Comparison of ENCODE assay signal across 8 cellular contexts in genomic region chr13:36997716-36998427, GRCh38. TPM values are rescaled to one million over a fixed set of nuclear protein-coding genes. Genes with fewer than 3 reads are reported as not detected.
A peak's percentile ranks its signal among the peaks of the same experiment; 100 is the strongest.
DNase-seq lines count a peak whose midpoint lies in the region; ATAC-seq and TF ChIP-seq lines count a peak whose summit lies in the region.

No MANE protein-coding gene starts in this region.

- TF ChIP-seq POLR2A in sigmoid colon (IDR thresholded peaks at IDR 0.05) (peak in 1 of 2 donors; percentile 15), thyroid gland (IDR thresholded peaks at IDR 0.05) (no peak), adrenal gland (IDR thresholded peaks at IDR 0.05) (no peak)

- no peak for ATAC-seq in T-cell (replicated peaks in 1 of 4)
- ATAC-seq in GM18517 (IDR thresholded peaks at IDR 0.05; ENCODE audit: unreplicated experiment): no peak

- CTCF ChIA-PET in T-cell (lab: Charles Lee): interaction anchor here in 1 of 2 donors (0.8 kb wide), 1 partner anchor 42 kb away, joined by 3 read pairs; no protein-coding TSS in a partner anchor

- H3K27me3 ChIP-seq in sigmoid colon (no peaks in the 10 kb centered on the region), thyroid gland (no peaks in the 10 kb centered on the region), adrenal gland (no peaks in the 10 kb centered on the region)

- DNase-seq in T-cell (no peak), fibroblast of the aortic adventitia (ENCODE audit: low read depth) (no peak), sigmoid colon (no peak), thyroid gland (no peak), adrenal gland (no peak), D341Med (ENCODE audit: low spot score) (no peak)

- peaks cover 0 to 31% (median 12%) of the 10 kb centered on the region in 4 donors for H3K36me3 ChIP-seq in sigmoid colon
- H3K36me3 ChIP-seq in thyroid gland: peaks cover 13 to 16% of the 10 kb centered on the region in 2 donors
- H3K36me3 ChIP-seq in adrenal gland (replicated peaks in 1 of 2): peaks cover 0 to 13% of the 10 kb centered on the region in 2 donors

- peak overlapping the region; percentile 95 to 100 for H3K27ac Mint-ChIP-seq in T-cell

- H3K9me3 ChIP-seq in sigmoid colon (no peaks in the 10 kb centered on the region), thyroid gland (no peaks in the 10 kb centered on the region), adrenal gland (replicated peaks in 1 of 3) (no peaks in the 10 kb centered on the region)

- peak overlapping the region; percentile 98 for H3K4me3 ChIP-seq in GM12875 (ENCODE audit: low read depth, low read length)
- peak overlapping the region; percentile 97 for H3K4me3 ChIP-seq in fibroblast of the aortic adventitia (ENCODE audit: low read depth, low read length)
- H3K4me3 ChIP-seq in sigmoid colon: peak overlapping the region; percentile 76 to 94 (median 82)
- H3K4me3 ChIP-seq in thyroid gland (replicated peaks in 1 of 3): peak overlapping the region in 1 of 3 donors; percentile 80
- peak overlapping the region in 1 of 4 donors; percentile 87 for H3K4me3 ChIP-seq in adrenal gland

- POLR2A ChIA-PET in T-cell (lab: Charles Lee): no interaction called here

- H3K27ac ChIP-seq in sigmoid colon: peak overlapping the region in 2 of 4 donors; percentile 96 to 99
- H3K27ac ChIP-seq in thyroid gland: peak overlapping the region in 1 of 3 donors; percentile 73
- H3K27ac ChIP-seq in adrenal gland: no peak overlapping the region

- peaks cover 0 to 2% of the 10 kb centered on the region in 2 donors for H3K27me3 Mint-ChIP-seq in T-cell

- H3K36me3 Mint-ChIP-seq in T-cell: peaks cover 22% of the 10 kb centered on the region

- TF ChIP-seq CTCF in GM12875 (IDR thresholded peaks at IDR 0.05; ENCODE audit: borderline replicate concordance, insufficient read depth, low read depth, low read length): no peak
- TF ChIP-seq CTCF in fibroblast of the aortic adventitia (IDR thresholded peaks at IDR 0.05; ENCODE audit: insufficient read depth, low read length): no peak
- TF ChIP-seq CTCF in sigmoid colon (IDR thresholded peaks at IDR 0.05): no peak
- TF ChIP-seq CTCF in thyroid gland (IDR thresholded peaks at IDR 0.05): no peak
- no peak for TF ChIP-seq CTCF in adrenal gland (IDR thresholded peaks at IDR 0.05)

- H3K4me3 Mint-ChIP-seq in T-cell: peak overlapping the region; percentile 92 to 100 (median 100)

- 48 to 71% methylated on average over 6 of the region's 6 CpGs for WGBS in sigmoid colon, 2 donors
- WGBS in thyroid gland, 2 donors: 63 to 75% methylated on average over 6 of the region's 6 CpGs
- WGBS in adrenal gland, 4 donors: 56 to 62% (median 59%) methylated on average over 6 of the region's 6 CpGs

- H3K4me1 ChIP-seq in sigmoid colon (peaks cover 0 to 27% (median 20%) of the 10 kb centered on the region in 4 donors), thyroid gland (peaks cover 0 to 4% of the 10 kb centered on the region in 2 donors), adrenal gland (replicated peaks in 1 of 2) (peaks cover 12 to 21% of the 10 kb centered on the region in 2 donors)

- intact Hi-C loops in sigmoid colon (cut with DNase I) (loop anchor here (5.0 kb wide), 2 partner anchors 81 to 141 kb away; no protein-coding TSS in a partner anchor), thyroid gland (cut with DNase I) (no loop called here), adrenal gland (cut with DNase I) (no loop called here)

- H3K4me1 Mint-ChIP-seq in T-cell: peaks cover 39 to 53% (median 47%) of the 10 kb centered on the region in 3 donors

- no peaks in the 10 kb centered on the region for H3K9me3 Mint-ChIP-seq in T-cell

- no peak for TF ChIP-seq EP300 in sigmoid colon (IDR thresholded peaks at IDR 0.05)

RNA-seq across cellular contexts. Expression of gene ALG5, which starts 1.3 kb away (rescaled TPM):
- total RNA-seq in T-cell (10 to 100 TPM; 15.8 to 20.3 (median 19.1) TPM), fibroblast of the aortic adventitia (ENCODE audit: low replicate concordance) (22.9 and 53.2 TPM in 2 replicates), sigmoid colon (10 to 100 TPM; 21.9 to 36.0 (median 29.6) TPM), thyroid gland (10 to 100 TPM; 41.4 to 74.1 (median 70.0) TPM), adrenal gland (10 to 100 TPM; 28.2 to 55.0 (median 41.2) TPM)
- polyA plus RNA-seq in sigmoid colon (10 to 100 TPM; 15.0 to 44.9 (median 17.3) TPM), adrenal gland (10 to 100 TPM; 29.1 to 62.3 (median 35.1) TPM)

RNA-seq across cellular contexts. Expression of gene EXOSC8, which starts 2.7 kb away (rescaled TPM):
- total RNA-seq in T-cell (10 to 100 TPM; 35.2 to 61.0 (median 57.6) TPM), fibroblast of the aortic adventitia (ENCODE audit: low replicate concordance) (41.9 and 55.2 TPM in 2 replicates), sigmoid colon (10 to 100 TPM; 19.7 to 32.8 (median 27.6) TPM), thyroid gland (10 to 100 TPM; 16.8 to 42.5 (median 23.7) TPM), adrenal gland (10 to 100 TPM in 7 of 8 donors, 1 to 10 TPM in 1; 4.7 to 28.5 (median 21.8) TPM)
- polyA plus RNA-seq in sigmoid colon (10 to 100 TPM; 19.7 to 40.8 (median 22.2) TPM), adrenal gland (100 to 1,000 TPM in 1 of 3 donors, 10 to 100 TPM in 2; 37.4 to 110 (median 53.5) TPM)
